In the genomic region with DNA sequence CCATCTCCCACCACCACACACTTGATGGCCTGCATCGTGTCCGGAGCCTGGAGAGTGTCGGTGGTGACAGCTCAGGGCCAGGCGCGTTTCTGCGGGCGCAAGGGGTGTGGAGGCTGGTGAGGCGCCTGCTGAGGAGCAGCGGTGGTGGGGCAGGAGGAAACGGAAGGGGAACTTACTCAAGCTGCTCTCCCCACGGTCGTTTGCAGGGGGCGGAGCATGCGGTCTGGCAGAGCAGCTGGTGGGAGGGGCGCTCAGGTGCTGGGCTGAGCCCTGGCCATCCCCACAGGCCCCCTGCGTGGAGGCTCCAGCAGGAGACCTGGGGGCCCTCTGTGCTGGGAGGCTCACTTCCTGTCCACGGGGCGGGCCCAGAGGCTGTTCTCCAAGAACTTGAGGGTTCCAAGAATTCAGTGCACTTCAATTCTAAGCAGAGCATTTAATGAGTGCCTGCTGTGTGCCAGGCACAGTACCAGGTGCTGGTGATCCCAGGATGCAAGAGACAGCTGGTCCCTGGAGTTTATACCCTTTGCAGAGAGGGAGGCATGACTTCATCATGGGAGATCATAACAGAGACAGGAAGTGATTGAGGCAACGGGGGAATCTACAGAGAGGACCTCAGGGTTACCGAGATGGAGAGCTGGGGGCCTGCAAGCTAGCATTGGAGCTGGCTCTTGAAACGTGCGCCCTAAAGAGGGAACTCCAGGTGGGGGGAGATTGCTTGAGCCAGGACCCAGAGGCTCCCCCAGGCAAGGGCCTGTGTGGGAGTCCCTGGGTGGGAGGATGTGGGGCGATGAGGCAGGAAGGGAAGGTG, we compare ENCODE assay signal across 8 cellular contexts. TPM values are rescaled to one million over a fixed set of nuclear protein-coding genes. Genes with fewer than 3 reads are reported as not detected.
DNase-seq lines count a peak whose midpoint lies in the region; ATAC-seq and TF ChIP-seq lines count a peak whose summit lies in the region.

A gene (minus strand): TSS at position 156 of the 808 bp plus-strand sequence. CDS start 121 bp downstream, at position 35.

- H3K4me3 Mint-ChIP-seq in endothelial cell (ENCODE audit: unreplicated experiment) (no peak within 1 kb of the TSS), natural killer cell (peak within 1 kb of the TSS; percentile 91)

- ATAC-seq in natural killer cell = peak; percentile 57 to 78 (median 72)

- peaks cover 2% of the 10 kb centered on the region for H3K27me3 Mint-ChIP-seq in endothelial cell (ENCODE audit: unreplicated experiment)
- H3K27me3 Mint-ChIP-seq in natural killer cell (ENCODE audit: low read depth in 2 of 2) = no peaks in the 10 kb centered on the region

- H3K27ac Mint-ChIP-seq in endothelial cell (ENCODE audit: unreplicated experiment) (peak within 1 kb of the TSS; percentile 52), natural killer cell (peak within 1 kb of the TSS; percentile 93 to 98)

- intact Hi-C loops in natural killer cell (cut with micrococcal nuclease) = loop anchor here (1.0 to 5.0 kb wide), 4 partner anchors 14 to 97 kb away; a partner anchor contains a TSS

- H3K36me3 Mint-ChIP-seq in endothelial cell (ENCODE audit: low read depth, unreplicated experiment) = no peaks in the 10 kb centered on the region
- H3K36me3 Mint-ChIP-seq in natural killer cell = no peaks in the 10 kb centered on the region

- no peak for TF ChIP-seq CTCF in endothelial cell (IDR thresholded peaks at IDR 0.05; ENCODE audit: unreplicated experiment)
- TF ChIP-seq CTCF in natural killer cell (IDR thresholded peaks at IDR 0.05) = no peak
- TF ChIP-seq CTCF in subcutaneous adipose tissue (IDR thresholded peaks at IDR 0.05; ENCODE audit: low read depth) = no peak

- H3K9me3 Mint-ChIP-seq in endothelial cell (ENCODE audit: unreplicated experiment) = no peaks in the 10 kb centered on the region
- H3K9me3 Mint-ChIP-seq in natural killer cell = no peaks in the 10 kb centered on the region

- DNase-seq in ELR (ENCODE audit: low read depth) = peak; percentile 84
- peak; percentile 61 for DNase-seq in H4 (ENCODE audit: low spot score)
- peak; percentile 54 for DNase-seq in NCI-H69 (lab: John Stamatoyannopoulos, UW)
- DNase-seq in activated CD8-positive, alpha-beta memory T cell treated with anti-CD3 and anti-CD28 coated beads for 24 hours = peak; percentile 95
- DNase-seq in endothelial cell (ENCODE audit: low spot score) = peak; percentile 43
- peak; percentile 81 for DNase-seq in natural killer cell
- DNase-seq in NCI-H345 (lab: John Stamatoyannopoulos, UW) = no peak

- peaks cover 12% of the 10 kb centered on the region for H3K4me1 Mint-ChIP-seq in endothelial cell (ENCODE audit: unreplicated experiment)
- H3K4me1 Mint-ChIP-seq in natural killer cell = peaks cover 45 to 59% of the 10 kb centered on the region in 2 donors

RNA-seq across cellular contexts. Expression of the gene that starts here (rescaled TPM):
- 15.5 and 20.9 TPM in 2 replicates for total RNA-seq in H4 (2014; rRNA removed; shearing (Covaris generic))
- total RNA-seq in endothelial cell (ENCODE audit: unreplicated experiment) (16.6 TPM), natural killer cell (100 to 1,000 TPM; 647 to 744 (median 741) TPM), subcutaneous adipose tissue (10 to 100 TPM in 3 of 4 donors, 1 to 10 TPM in 1; 7.8 to 49.8 (median 14.5) TPM)

Comparison
In these comparisons a context has a peak if more than half of its experiments do, and no peak if none do; other contexts are left out.
1. RNA of the gene that starts here (total RNA-seq): 647 to 744 TPM in natural killer cell; 15.5 to 20.9 TPM in H4, 16.6 TPM in endothelial cell (single experiment) and 7.8 to 49.8 TPM in subcutaneous adipose tissue; every median in the first group is over 10 times any median in the second.